In the genomic region with DNA sequence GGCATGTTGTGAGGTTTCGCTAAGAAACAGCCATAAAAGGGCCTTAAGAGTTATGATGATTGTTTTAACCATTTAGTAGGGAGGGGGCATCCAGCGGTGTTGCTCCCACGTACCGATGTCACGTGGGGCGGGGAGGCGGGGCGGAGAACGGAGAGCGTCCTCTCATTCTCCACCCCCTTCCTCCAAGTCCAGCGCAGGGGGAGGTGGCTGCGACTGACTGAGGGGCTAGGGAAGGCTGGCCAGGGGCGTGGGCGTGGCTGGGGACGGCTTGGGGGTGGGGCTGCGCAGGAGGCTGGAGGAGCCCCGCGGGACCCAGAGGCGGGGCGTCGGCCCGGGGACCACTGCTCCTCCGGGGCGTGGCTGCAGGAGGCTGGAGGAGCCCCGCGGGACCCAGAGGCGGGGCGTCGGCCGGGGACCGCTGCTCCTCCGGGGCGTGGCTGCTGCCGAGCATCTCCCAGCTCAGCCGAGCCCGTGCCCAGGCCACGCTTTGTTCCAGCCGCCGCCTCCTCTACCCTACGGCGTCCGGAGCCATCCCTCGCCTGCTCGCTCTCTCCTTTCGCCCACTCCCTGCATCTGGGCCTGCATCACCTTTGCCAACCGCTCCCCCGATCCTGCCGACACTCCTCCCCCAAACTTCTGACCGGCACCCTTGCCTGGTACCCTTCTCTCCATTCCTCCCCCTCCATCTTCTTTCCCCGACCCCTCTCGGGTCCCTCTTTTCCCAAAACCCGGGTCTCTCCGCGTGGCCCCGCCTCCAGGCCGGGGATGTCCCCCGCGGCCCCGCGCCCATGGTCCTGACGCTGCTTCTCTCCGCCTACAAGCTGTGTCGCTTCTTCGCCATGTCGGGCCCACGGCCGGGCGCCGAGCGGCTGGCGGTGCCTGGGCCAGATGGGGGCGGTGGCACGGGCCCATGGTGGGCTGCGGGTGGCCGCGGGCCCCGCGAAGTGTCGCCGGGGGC, we compare ENCODE assay signal across 9 cellular contexts. TPM values are rescaled to one million over a fixed set of nuclear protein-coding genes. Genes with fewer than 3 reads are reported as not detected.
DNase-seq lines count a peak whose midpoint lies in the region; ATAC-seq and TF ChIP-seq lines count a peak whose summit lies in the region.
"Had no signal": no experiment of that assay in that cellular context is flagged by ENCODE, and none has a peak within 500 bp of the region (broad histone marks: within the 10 kb centered on the region; RNA-seq: fewer than 3 reads in every experiment).

A gene (plus strand): TSS at position 450 of the 958 bp plus-strand sequence. CDS start 339 bp downstream, at position 789.

- no peaks in the 10 kb centered on the region for H3K9me3 ChIP-seq in CD4-positive, alpha-beta memory T cell (ENCODE audit: control insufficient read depth in 1 of 2, low read length in 2 of 2)
- no peaks in the 10 kb centered on the region for H3K9me3 ChIP-seq in HUES48 (ENCODE audit: control insufficient read depth, insufficient read depth, low read length)
- no peaks in the 10 kb centered on the region for H3K9me3 ChIP-seq in gastroesophageal sphincter
- no peaks in the 10 kb centered on the region for H3K9me3 ChIP-seq in neutrophil

- TF ChIP-seq EP300 in gastroesophageal sphincter (IDR thresholded peaks at IDR 0.05) = no peak

- DNase-seq in CD4-positive, alpha-beta memory T cell = peak; percentile 73 to 87 (median 79)
- DNase-seq in activated gamma-delta T cell treated with Interleukin-2 at 50 U/mL for 16 hours (peak; percentile 77), stromal cell of bone marrow (ENCODE audit: low read depth) (peak; percentile 44)

- H3K4me1 ChIP-seq in CD4-positive, alpha-beta memory T cell (ENCODE audit: insufficient read depth, low read length) = peaks cover 14% of the 10 kb centered on the region
- H3K4me1 ChIP-seq in HUES48 (ENCODE audit: control insufficient read depth, insufficient read depth, low read length) (peaks cover 17% of the 10 kb centered on the region), gastroesophageal sphincter (peaks cover 0 to 36% (median 13%) of the 10 kb centered on the region in 3 donors), neutrophil (ENCODE audit: control insufficient read depth in 1 of 2, insufficient read depth in 1 of 2, low read depth in 1 of 2, low read length in 1 of 2) (peaks cover 4 to 18% of the 10 kb centered on the region in 2 experiments)

- H3K36me3 ChIP-seq in CD4-positive, alpha-beta memory T cell (ENCODE audit: insufficient read depth, low read length) = no peaks in the 10 kb centered on the region
- H3K36me3 ChIP-seq in HUES48 (ENCODE audit: control insufficient read depth, insufficient read depth, low read length) = no peaks in the 10 kb centered on the region
- peaks cover 0 to 11% of the 10 kb centered on the region in 2 donors for H3K36me3 ChIP-seq in gastroesophageal sphincter
- peaks cover 8% of the 10 kb centered on the region for H3K36me3 ChIP-seq in neutrophil

- 1% methylated on average over 22 to 24 of the region's 80 CpGs for WGBS in gastroesophageal sphincter (ENCODE audit: low coverage in 1 of 2), 2 donors

- peak within 1 kb of the TSS; percentile 88 to 99 (median 97) for H3K27ac Mint-ChIP-seq in CD4-positive, alpha-beta memory T cell

- CTCF ChIA-PET in CD4-positive, alpha-beta memory T cell (lab: Charles Lee; ENCODE audit: partially characterized antibody) = interaction anchor here (1.0 to 2.3 kb wide), 3 partner anchors 11 to 13 kb away, joined by 5 to 6 read pairs (median 5); no protein-coding TSS in a partner anchor

- no peak within 1 kb of the TSS for H3K9ac ChIP-seq in HUES48 (ENCODE audit: low read depth, low read length)

- peak; percentile 74 for TF ChIP-seq POLR2A in Raji (IDR thresholded peaks at IDR 0.05; ENCODE audit: insufficient read depth, low read depth, low read length)
- TF ChIP-seq POLR2A in gastroesophageal sphincter (IDR thresholded peaks at IDR 0.05) = no peak

- H3K27me3 Mint-ChIP-seq in CD4-positive, alpha-beta memory T cell = no peaks in the 10 kb centered on the region

- no peaks in the 10 kb centered on the region for H3K27me3 ChIP-seq in CD4-positive, alpha-beta memory T cell (ENCODE audit: insufficient read depth, low read length)
- H3K27me3 ChIP-seq in HUES48 (ENCODE audit: control insufficient read depth, insufficient read depth, low read length) (peaks cover 19% of the 10 kb centered on the region), gastroesophageal sphincter (no peaks in the 10 kb centered on the region), neutrophil (peaks cover 62% of the 10 kb centered on the region)

- ATAC-seq in GM19463 (IDR thresholded peaks at IDR 0.05; ENCODE audit: unreplicated experiment) = peak; percentile 75
- ATAC-seq in gastroesophageal sphincter = peak; percentile 90

- POLR2A ChIA-PET in CD4-positive, alpha-beta memory T cell (lab: Charles Lee; ENCODE audit: partially characterized antibody) = interaction anchor here (0.6 to 6.5 kb wide), 8 partner anchors 10 to 316 kb away, joined by 3 to 62 read pairs (median 4); a partner anchor contains a TSS

- intact Hi-C loops in CD4-positive, alpha-beta memory T cell (cut with micrococcal nuclease) = loop anchor here (1.0 kb wide), 4 partner anchors 13 to 52 kb away; a partner anchor contains a TSS

- H3K9me3 Mint-ChIP-seq in CD4-positive, alpha-beta memory T cell = no peaks in the 10 kb centered on the region

- peaks cover 3% of the 10 kb centered on the region in 2 donors for H3K36me3 Mint-ChIP-seq in CD4-positive, alpha-beta memory T cell

- peak within 1 kb of the TSS; percentile 91 to 100 (median 96) for H3K4me3 Mint-ChIP-seq in CD4-positive, alpha-beta memory T cell

- H3K4me3 ChIP-seq in CD4-positive, alpha-beta memory T cell (ENCODE audit: low read length in 2 of 2) = peak within 1 kb of the TSS in 1 of 2 donors; percentile 81
- H3K4me3 ChIP-seq in HUES48 (ENCODE audit: low read depth, low read length) = peak within 1 kb of the TSS; percentile 83
- peak within 1 kb of the TSS; percentile 41 to 72 for H3K4me3 ChIP-seq in gastroesophageal sphincter
- peak within 1 kb of the TSS; percentile 45 to 67 for H3K4me3 ChIP-seq in neutrophil (ENCODE audit: low read depth in 1 of 2, low read length in 1 of 2)

- H3K27ac ChIP-seq in CD4-positive, alpha-beta memory T cell (ENCODE audit: low read depth, low read length) = peak within 1 kb of the TSS; percentile 85
- peak within 1 kb of the TSS; percentile 74 for H3K27ac ChIP-seq in HUES48 (ENCODE audit: low read depth, low read length)
- H3K27ac ChIP-seq in gastroesophageal sphincter = peak within 1 kb of the TSS; percentile 29 to 85 (median 84)
- no peak within 1 kb of the TSS for H3K27ac ChIP-seq in neutrophil
- H3K27ac ChIP-seq: epithelial cell of prostate had no signal

- TF ChIP-seq CTCF in gastroesophageal sphincter (IDR thresholded peaks at IDR 0.05) (no peak), neutrophil (IDR thresholded peaks at IDR 0.05) (no peak)

- peaks cover 13 to 29% (median 17%) of the 10 kb centered on the region in 4 donors for H3K4me1 Mint-ChIP-seq in CD4-positive, alpha-beta memory T cell

RNA-seq across cellular contexts. Expression of the gene that starts here (rescaled TPM):
- total RNA-seq in CD4-positive, alpha-beta memory T cell = 10 to 100 TPM; 37.6 to 40.3 TPM
- 1 to 10 TPM; 7.3 to 9.7 TPM for polyA plus RNA-seq in CD4-positive, alpha-beta memory T cell
- 10 to 100 TPM in 3 of 4 donors, 1 to 10 TPM in 1; 9.0 to 26.2 (median 20.6) TPM for total RNA-seq in gastroesophageal sphincter
